Comparison of ENCODE assay signal across 9 cellular contexts in the genomic region with DNA sequence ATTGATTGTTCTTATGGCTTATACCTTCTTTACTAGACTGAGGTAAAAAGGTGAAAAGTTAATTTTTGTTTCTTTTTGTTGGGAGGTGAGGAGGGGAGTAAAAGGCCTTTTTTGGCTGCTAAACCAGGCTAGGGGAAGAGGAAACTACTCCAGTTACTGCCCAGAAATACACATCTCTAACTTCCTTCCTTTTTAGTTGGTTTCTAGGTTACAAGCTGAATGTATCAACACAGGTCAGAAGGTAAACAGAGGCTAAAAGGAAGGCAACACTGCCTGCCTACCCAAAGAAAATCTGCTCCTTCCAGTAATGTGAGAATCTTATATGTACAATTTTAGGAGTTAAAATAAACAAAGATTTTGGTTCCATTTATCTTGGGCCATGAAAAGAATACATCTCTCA.
DNase-seq lines count a peak whose midpoint lies in the region; ATAC-seq and TF ChIP-seq lines count a peak whose summit lies in the region.
"Had no signal": no experiment of that assay in that cellular context is flagged by ENCODE, and none has a peak within 500 bp of the region (broad histone marks: within the 10 kb centered on the region; RNA-seq: fewer than 3 reads in every experiment).

No MANE protein-coding gene starts in this region.

- peak overlapping the region in 1 of 2 donors; percentile 54 for H3K4me3 Mint-ChIP-seq in CD14-positive monocyte
- H3K4me3 Mint-ChIP-seq in activated CD4-positive, alpha-beta memory T cell treated with anti-CD3 and anti-CD28 coated beads, Interleukin-2, amount 10 ng/mL, durations not matched to agents 7 days and 5 days, result no peak overlapping the region

- ATAC-seq in GM21515 (IDR thresholded peaks at IDR 0.05; ENCODE audit: unreplicated experiment) (no peak), HG02798 (IDR thresholded peaks at IDR 0.05; ENCODE audit: poor library complexity, unreplicated experiment) (no peak)

- H3K4me1 Mint-ChIP-seq in CD14-positive monocyte, result peaks cover 20% of the 10 kb centered on the region
- peaks cover 25% of the 10 kb centered on the region for H3K4me1 Mint-ChIP-seq in activated CD4-positive, alpha-beta memory T cell treated with anti-CD3 and anti-CD28 coated beads, Interleukin-2, amount 10 ng/mL, durations not matched to agents 7 days and 5 days

- TF ChIP-seq CTCF in CD14-positive monocyte (IDR thresholded peaks at IDR 0.05), result no peak

- CTCF ChIA-PET in activated CD4-positive, alpha-beta memory T cell treated with anti-CD3 and anti-CD28 coated beads, Interleukin-2, amount 10 ng/mL, durations not matched to agents 7 days and 5 days (lab: Charles Lee), result no interaction called here

- no peaks in the 10 kb centered on the region for H3K9me3 Mint-ChIP-seq in CD14-positive monocyte
- H3K9me3 Mint-ChIP-seq in activated CD4-positive, alpha-beta memory T cell treated with anti-CD3 and anti-CD28 coated beads, Interleukin-2, amount 10 ng/mL, durations not matched to agents 7 days and 5 days, result no peaks in the 10 kb centered on the region

- H3K27ac Mint-ChIP-seq in CD14-positive monocyte, result peak overlapping the region; percentile 88 to 96 (median 92)
- H3K27ac Mint-ChIP-seq in activated CD4-positive, alpha-beta memory T cell treated with anti-CD3 and anti-CD28 coated beads, Interleukin-2, amount 10 ng/mL, durations not matched to agents 7 days and 5 days, result peak overlapping the region; percentile 75

- intact Hi-C loops in CD14-positive monocyte (cut with micrococcal nuclease), result loop anchor here in 1 of 2 donors (2.0 to 5.0 kb wide), 2 partner anchors 47 to 359 kb away; no protein-coding TSS in a partner anchor

- peaks cover 1 to 3% of the 10 kb centered on the region in 2 donors for H3K36me3 Mint-ChIP-seq in CD14-positive monocyte
- H3K36me3 Mint-ChIP-seq in activated CD4-positive, alpha-beta memory T cell treated with anti-CD3 and anti-CD28 coated beads, Interleukin-2, amount 10 ng/mL, durations not matched to agents 7 days and 5 days (ENCODE audit: low read depth), result no peaks in the 10 kb centered on the region

- POLR2A ChIA-PET in activated CD4-positive, alpha-beta memory T cell treated with anti-CD3 and anti-CD28 coated beads, Interleukin-2, amount 10 ng/mL, durations not matched to agents 7 days and 5 days (lab: Charles Lee), result no interaction called here

- H3K27me3 Mint-ChIP-seq in CD14-positive monocyte (ENCODE audit: low read depth in 3 of 3), result peaks cover 0 to 1% (median 0%) of the 10 kb centered on the region in 3 donors
- no peaks in the 10 kb centered on the region for H3K27me3 Mint-ChIP-seq in activated CD4-positive, alpha-beta memory T cell treated with anti-CD3 and anti-CD28 coated beads, Interleukin-2, amount 10 ng/mL, durations not matched to agents 7 days and 5 days

- no peak for DNase-seq in CD14-positive monocyte (ENCODE audit: low spot score)
- peak; percentile 27 for DNase-seq in HT-29 (ENCODE audit: low spot score)
- no peak for DNase-seq in activated CD4-positive, alpha-beta memory T cell treated with anti-CD3 and anti-CD28 coated beads, Interleukin-2, amount 10 ng/mL, durations not matched to agents 7 days and 5 days
- peak; percentile 86 to 91 for DNase-seq in lung microvascular endothelial cell (ENCODE audit: low read depth in 2 of 2)
- DNase-seq in KG1 (lab: John Stamatoyannopoulos, UW), result no peak
- DNase-seq in activated CD4-positive, CD25-positive, alpha-beta regulatory T cell treated with anti-CD3 and anti-CD28 coated beads, Interleukin-2, amount 50 U/mL, for 72 hours, result no peak
- DNase-seq: nucleus accumbens had no signal

Comparison
In these comparisons a context has a peak if more than half of its experiments do, and no peak if none do; other contexts are left out.
1. DNase-seq: peak in HT-29 (single experiment) and lung microvascular endothelial cell (2 of 2); none in CD14-positive monocyte (single experiment), activated CD4-positive, alpha-beta memory T cell treated with anti-CD3 and anti-CD28 coated beads, Interleukin-2, amount 10 ng/mL, durations not matched to agents 7 days and 5 days (single experiment), KG1 (single experiment) and activated CD4-positive, CD25-positive, alpha-beta regulatory T cell treated with anti-CD3 and anti-CD28 coated beads, Interleukin-2, amount 50 U/mL, for 72 hours (single experiment).